ENCODE assay signal across 1 cellular context in the genomic region with DNA sequence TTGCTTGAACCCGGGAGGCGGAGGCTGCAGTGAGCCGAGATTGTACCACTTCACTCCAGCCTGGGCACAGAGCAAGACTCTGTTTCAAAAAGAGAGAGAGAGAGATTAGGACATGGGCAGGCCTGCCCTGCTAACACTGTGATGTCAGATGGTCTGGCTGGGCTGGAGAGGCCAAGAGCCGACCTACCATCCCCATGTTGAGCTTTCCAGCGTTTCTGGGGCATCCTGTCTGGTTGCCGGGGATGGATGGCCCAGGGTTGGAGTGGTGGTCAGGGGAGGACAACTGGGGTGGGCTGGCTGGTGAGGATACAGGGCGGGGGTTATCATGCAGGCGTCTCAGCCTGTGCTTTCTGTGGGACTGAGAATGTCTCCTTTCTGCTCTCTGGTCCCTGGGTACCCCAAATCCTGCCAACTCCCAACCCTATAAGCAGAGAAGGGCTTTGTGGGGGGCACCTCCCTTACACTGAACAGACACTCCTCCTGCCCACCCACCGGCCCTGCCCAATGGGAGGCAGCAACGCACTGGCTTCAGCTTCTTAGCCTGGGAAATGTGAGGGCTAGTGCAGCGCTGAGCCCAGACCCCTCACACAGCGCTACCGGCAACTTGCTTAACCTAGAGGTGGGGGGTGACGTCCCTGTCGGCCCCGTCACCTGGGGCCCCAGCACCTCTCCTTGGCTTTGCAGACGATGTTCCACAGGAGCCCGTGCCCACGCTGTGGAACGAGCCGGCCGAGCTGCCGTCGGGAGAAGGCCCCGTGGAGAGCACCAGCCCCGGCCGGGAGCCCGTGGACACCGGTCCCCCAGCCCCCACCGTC.
TF ChIP-seq lines count a peak whose summit lies in the region.

No MANE protein-coding gene starts in this region.

TF ChIP-seq in HepG2, 621 proteins besides CTCF, POLR2A, EP300 and RAD21 (continued from another document):
- TF ChIP-seq, protein P1, sequence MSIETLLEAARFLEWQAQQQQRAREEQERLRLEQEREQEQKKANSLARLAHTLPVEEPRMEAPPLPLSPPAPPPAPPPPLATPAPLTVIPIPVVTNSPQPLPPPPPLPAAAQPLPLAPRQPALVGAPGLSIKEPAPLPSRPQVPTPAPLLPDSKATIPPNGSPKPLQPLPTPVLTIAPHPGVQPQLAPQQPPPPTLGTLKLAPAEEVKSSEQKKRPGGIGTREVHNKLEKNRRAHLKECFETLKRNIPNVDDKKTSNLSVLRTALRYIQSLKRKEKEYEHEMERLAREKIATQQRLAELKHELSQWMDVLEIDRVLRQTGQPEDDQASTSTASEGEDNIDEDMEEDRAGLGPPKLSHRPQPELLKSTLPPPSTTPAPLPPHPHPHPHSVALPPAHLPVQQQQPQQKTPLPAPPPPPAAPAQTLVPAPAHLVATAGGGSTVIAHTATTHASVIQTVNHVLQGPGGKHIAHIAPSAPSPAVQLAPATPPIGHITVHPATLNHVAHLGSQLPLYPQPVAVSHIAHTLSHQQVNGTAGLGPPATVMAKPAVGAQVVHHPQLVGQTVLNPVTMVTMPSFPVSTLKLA (IDR thresholded peaks at IDR 0.05): no peak
- TF ChIP-seq, protein P2, sequence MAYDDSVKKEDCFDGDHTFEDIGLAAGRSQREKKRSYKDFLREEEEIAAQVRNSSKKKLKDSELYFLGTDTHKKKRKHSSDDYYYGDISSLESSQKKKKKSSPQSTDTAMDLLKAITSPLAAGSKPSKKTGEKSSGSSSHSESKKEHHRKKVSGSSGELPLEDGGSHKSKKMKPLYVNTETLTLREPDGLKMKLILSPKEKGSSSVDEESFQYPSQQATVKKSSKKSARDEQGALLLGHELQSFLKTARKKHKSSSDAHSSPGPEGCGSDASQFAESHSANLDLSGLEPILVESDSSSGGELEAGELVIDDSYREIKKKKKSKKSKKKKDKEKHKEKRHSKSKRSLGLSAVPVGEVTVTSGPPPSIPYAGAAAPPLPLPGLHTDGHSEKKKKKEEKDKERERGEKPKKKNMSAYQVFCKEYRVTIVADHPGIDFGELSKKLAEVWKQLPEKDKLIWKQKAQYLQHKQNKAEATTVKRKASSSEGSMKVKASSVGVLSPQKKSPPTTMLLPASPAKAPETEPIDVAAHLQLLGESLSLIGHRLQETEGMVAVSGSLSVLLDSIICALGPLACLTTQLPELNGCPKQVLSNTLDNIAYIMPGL (CRISPR knock-in tag; IDR thresholded peaks at IDR 0.05; ENCODE audit: borderline replicate concordance in 1 of 2, low read depth in 1 of 2): peak; percentile 2 to 53; a peak in 2 of 4 replicates
- TF ChIP-seq, protein P3, sequence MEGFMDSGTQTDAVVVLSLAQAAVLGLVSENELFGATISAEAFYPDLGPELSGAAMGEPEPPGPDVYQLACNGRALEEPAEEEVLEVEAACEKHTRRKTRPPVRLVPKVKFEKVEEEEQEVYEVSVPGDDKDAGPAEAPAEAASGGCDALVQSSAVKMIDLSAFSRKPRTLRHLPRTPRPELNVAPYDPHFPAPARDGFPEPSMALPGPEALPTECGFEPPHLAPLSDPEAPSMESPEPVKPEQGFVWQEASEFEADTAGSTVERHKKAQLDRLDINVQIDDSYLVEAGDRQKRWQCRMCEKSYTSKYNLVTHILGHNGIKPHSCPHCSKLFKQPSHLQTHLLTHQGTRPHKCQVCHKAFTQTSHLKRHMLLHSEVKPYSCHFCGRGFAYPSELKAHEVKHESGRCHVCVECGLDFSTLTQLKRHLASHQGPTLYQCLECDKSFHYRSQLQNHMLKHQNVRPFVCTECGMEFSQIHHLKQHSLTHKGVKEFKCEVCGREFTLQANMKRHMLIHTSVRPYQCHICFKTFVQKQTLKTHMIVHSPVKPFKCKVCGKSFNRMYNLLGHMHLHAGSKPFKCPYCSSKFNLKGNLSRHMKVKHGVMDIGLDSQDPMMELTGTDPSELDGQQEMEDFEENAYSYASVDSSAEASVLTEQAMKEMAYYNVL (CRISPR knock-in tag; IDR thresholded peaks at IDR 0.05; ENCODE audit: borderline replicate concordance): no peak
- TF ChIP-seq, protein P4, sequence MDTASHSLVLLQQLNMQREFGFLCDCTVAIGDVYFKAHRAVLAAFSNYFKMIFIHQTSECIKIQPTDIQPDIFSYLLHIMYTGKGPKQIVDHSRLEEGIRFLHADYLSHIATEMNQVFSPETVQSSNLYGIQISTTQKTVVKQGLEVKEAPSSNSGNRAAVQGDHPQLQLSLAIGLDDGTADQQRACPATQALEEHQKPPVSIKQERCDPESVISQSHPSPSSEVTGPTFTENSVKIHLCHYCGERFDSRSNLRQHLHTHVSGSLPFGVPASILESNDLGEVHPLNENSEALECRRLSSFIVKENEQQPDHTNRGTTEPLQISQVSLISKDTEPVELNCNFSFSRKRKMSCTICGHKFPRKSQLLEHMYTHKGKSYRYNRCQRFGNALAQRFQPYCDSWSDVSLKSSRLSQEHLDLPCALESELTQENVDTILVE (CRISPR knock-in tag; IDR thresholded peaks at IDR 0.05): no peak
- TF ChIP-seq ETV6 (CRISPR knock-in tag; conservative IDR thresholded peaks at IDR 0.05): 0 out of 2 replicates have a peak, but pooled peaks have one; percentile 55
- no peak for TF ChIP-seq ZBTB8A (CRISPR knock-in tag; IDR thresholded peaks at IDR 0.05; ENCODE audit: borderline replicate concordance, low read depth)
- no peak for TF ChIP-seq SOX6 (IDR thresholded peaks at IDR 0.05)
- no peak for TF ChIP-seq SOX6 (CRISPR knock-in tag; IDR thresholded peaks at IDR 0.05)
- no peak for TF ChIP-seq NFE2L1 (CRISPR knock-in tag; IDR thresholded peaks at IDR 0.05; ENCODE audit: borderline replicate concordance)
- TF ChIP-seq NFIC (IDR thresholded peaks at IDR 0.05; ENCODE audit: low read length): no peak
- peak; percentile 7 for TF ChIP-seq SRSF4 (IDR thresholded peaks at IDR 0.05; ENCODE audit: low read depth, low read length, poor library complexity, severe bottlenecking)
- TF ChIP-seq, protein P5, sequence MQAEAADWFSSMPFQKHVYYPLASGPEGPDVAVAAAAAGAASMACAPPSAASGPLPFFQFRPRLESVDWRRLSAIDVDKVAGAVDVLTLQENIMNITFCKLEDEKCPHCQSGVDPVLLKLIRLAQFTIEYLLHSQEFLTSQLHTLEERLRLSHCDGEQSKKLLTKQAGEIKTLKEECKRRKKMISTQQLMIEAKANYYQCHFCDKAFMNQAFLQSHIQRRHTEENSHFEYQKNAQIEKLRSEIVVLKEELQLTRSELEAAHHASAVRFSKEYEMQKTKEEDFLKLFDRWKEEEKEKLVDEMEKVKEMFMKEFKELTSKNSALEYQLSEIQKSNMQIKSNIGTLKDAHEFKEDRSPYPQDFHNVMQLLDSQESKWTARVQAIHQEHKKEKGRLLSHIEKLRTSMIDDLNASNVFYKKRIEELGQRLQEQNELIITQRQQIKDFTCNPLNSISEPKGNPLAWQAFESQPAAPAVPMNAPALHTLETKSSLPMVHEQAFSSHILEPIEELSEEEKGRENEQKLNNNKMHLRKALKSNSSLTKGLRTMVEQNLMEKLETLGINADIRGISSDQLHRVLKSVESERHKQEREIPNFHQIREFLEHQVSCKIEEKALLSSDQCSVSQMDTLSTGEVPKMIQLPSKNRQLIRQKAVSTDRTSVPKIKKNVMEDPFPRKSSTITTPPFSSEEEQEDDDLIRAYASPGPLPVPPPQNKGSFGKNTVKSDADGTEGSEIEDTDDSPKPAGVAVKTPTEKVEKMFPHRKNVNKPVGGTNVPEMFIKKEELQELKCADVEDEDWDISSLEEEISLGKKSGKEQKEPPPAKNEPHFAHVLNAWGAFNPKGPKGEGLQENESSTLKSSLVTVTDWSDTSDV (CRISPR knock-in tag; IDR thresholded peaks at IDR 0.05): peak; percentile 74
- no peak for TF ChIP-seq SMAD3 (CRISPR knock-in tag; IDR thresholded peaks at IDR 0.05)
- TF ChIP-seq ISL2 (CRISPR knock-in tag; IDR thresholded peaks at IDR 0.05): no peak
- TF ChIP-seq ZNF629 (CRISPR knock-in tag; conservative IDR thresholded peaks at IDR 0.05): no peak
- TF ChIP-seq, protein P6, sequence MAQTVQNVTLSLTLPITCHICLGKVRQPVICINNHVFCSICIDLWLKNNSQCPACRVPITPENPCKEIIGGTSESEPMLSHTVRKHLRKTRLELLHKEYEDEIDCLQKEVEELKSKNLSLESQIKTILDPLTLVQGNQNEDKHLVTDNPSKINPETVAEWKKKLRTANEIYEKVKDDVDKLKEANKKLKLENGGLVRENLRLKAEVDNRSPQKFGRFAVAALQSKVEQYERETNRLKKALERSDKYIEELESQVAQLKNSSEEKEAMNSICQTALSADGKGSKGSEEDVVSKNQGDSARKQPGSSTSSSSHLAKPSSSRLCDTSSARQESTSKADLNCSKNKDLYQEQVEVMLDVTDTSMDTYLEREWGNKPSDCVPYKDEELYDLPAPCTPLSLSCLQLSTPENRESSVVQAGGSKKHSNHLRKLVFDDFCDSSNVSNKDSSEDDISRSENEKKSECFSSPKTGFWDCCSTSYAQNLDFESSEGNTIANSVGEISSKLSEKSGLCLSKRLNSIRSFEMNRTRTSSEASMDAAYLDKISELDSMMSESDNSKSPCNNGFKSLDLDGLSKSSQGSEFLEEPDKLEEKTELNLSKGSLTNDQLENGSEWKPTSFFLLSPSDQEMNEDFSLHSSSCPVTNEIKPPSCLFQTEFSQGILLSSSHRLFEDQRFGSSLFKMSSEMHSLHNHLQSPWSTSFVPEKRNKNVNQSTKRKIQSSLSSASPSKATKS (CRISPR knock-in tag; IDR thresholded peaks at IDR 0.05): no peak
- no peak for TF ChIP-seq ZNF660 (CRISPR knock-in tag; IDR thresholded peaks at IDR 0.05; ENCODE audit: borderline replicate concordance, low read depth)
- no peak for TF ChIP-seq BCL6 (CRISPR knock-in tag; IDR thresholded peaks at IDR 0.05)
- TF ChIP-seq ZZZ3 (CRISPR knock-in tag; IDR thresholded peaks at IDR 0.05; ENCODE audit: borderline replicate concordance): no peak
- TF ChIP-seq, protein P7, sequence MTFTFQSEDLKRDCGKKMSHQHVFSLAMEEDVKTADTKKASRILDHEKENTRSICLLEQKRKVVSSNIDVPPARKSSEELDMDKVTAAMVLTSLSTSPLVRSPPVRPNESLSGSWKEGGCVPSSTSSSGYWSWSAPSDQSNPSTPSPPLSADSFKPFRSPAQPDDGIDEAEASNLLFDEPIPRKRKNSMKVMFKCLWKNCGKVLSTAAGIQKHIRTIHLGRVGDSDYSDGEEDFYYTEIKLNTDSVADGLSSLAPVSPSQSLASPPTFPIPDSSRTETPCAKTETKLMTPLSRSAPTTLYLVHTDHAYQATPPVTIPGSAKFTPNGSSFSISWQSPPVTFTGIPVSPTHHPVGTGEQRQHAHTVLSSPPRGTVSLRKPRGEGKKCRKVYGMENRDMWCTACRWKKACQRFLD (CRISPR knock-in tag; IDR thresholded peaks at IDR 0.05; ENCODE audit: borderline replicate concordance): no peak
